Comparison of ENCODE assay signal across 1 cellular context in genomic region chr6:85078071-85078470, GRCh38.
TF ChIP-seq lines count a peak whose summit lies in the region.

No MANE protein-coding gene starts in this region.

TF ChIP-seq in HEK293, 187 proteins besides CTCF, POLR2A, EP300 and RAD21 (continued from another document and continues in another):
- TF ChIP-seq ZNF513 (tag by site-specific recombination; IDR thresholded peaks at IDR 0.05) (peak; percentile 37; the same call in 1 of the 2 replicates), EGR2 (tag by site-specific recombination; IDR thresholded peaks at IDR 0.05; ENCODE audit: low read depth) (no peak), OSR2 (tag by site-specific recombination; IDR thresholded peaks at IDR 0.05) (peak; percentile 72; the same call in 1 of the 2 replicates), ZNF223 (tag by site-specific recombination; IDR thresholded peaks at IDR 0.05) (peak; percentile 82), ZFP41 (tag by site-specific recombination; IDR thresholded peaks at IDR 0.05; ENCODE audit: borderline replicate concordance) (no peak), ZNF362 (tag by site-specific recombination; IDR thresholded peaks at IDR 0.05) (no peak), ZBTB20 (tag by site-specific recombination; IDR thresholded peaks at IDR 0.05) (peak; percentile 47; the same call in 1 of the 2 replicates), REPIN1 (tag by site-specific recombination; IDR thresholded peaks at IDR 0.05; ENCODE audit: low read depth) (no peak), ZNF76 (tag by site-specific recombination; IDR thresholded peaks at IDR 0.05; ENCODE audit: borderline replicate concordance, low read depth) (no peak), PBX3 (CRISPR knock-in tag; IDR thresholded peaks at IDR 0.05) (no peak), ZNF623 (tag by site-specific recombination; IDR thresholded peaks at IDR 0.05) (no peak), ZFHX2 (tag by site-specific recombination; conservative IDR thresholded peaks at IDR 0.05) (no peak), ZNF830 (tag by site-specific recombination; IDR thresholded peaks at IDR 0.05; ENCODE audit: low read depth) (no peak), ZNF658 (tag by site-specific recombination; IDR thresholded peaks at IDR 0.05) (no peak), ZNF521 (tag by site-specific recombination; IDR thresholded peaks at IDR 0.05) (no peak), REST (tag by site-specific recombination; IDR thresholded peaks at IDR 0.05) (no peak), ZNF133 (tag by site-specific recombination; IDR thresholded peaks at IDR 0.05) (no peak), ZNF366 (tag by site-specific recombination; conservative IDR thresholded peaks at IDR 0.05) (peak; percentile 41), SP3 (tag by site-specific recombination; IDR thresholded peaks at IDR 0.05) (no peak), ZNF146 (tag by site-specific recombination; IDR thresholded peaks at IDR 0.05) (peak; percentile 10; the same call in 1 of the 2 replicates), ZNF280C (tag by site-specific recombination; IDR thresholded peaks at IDR 0.05) (no peak), KLF7 (tag by site-specific recombination; IDR thresholded peaks at IDR 0.05; ENCODE audit: borderline replicate concordance) (no peak), IKZF3 (tag by site-specific recombination; IDR thresholded peaks at IDR 0.05) (peak; percentile 81), ZNF416 (tag by site-specific recombination; IDR thresholded peaks at IDR 0.05) (no peak), ZNF785 (tag by site-specific recombination; IDR thresholded peaks at IDR 0.05) (no peak), FEZF1 (tag by site-specific recombination; IDR thresholded peaks at IDR 0.05) (0 out of 2 replicates have a peak, but pooled peaks have one; percentile 9), RBAK (tag by site-specific recombination; IDR thresholded peaks at IDR 0.05) (no peak), PRDM4 (tag by site-specific recombination; IDR thresholded peaks at IDR 0.05) (peak; percentile 85), ZNF24 (tag by site-specific recombination; IDR thresholded peaks at IDR 0.05) (peak; percentile 80; the same call in 1 of the 2 replicates), ZNF639 (tag by site-specific recombination; IDR thresholded peaks at IDR 0.05) (0 out of 2 replicates have a peak, but pooled peaks have one; percentile 56), ZNF10 (tag by site-specific recombination; IDR thresholded peaks at IDR 0.05) (no peak), BCL11B (tag by site-specific recombination; IDR thresholded peaks at IDR 0.05; ENCODE audit: low read depth) (no peak), OVOL3 (tag by site-specific recombination; IDR thresholded peaks at IDR 0.05) (0 out of 2 replicates have a peak, but pooled peaks have one; percentile 50), ZNF692 (tag by site-specific recombination; IDR thresholded peaks at IDR 0.05) (0 out of 2 replicates have a peak, but pooled peaks have one; percentile 43), SALL2 (tag by site-specific recombination; IDR thresholded peaks at IDR 0.05; ENCODE audit: borderline replicate concordance) (no peak), ZNF26 (tag by site-specific recombination; IDR thresholded peaks at IDR 0.05) (no peak), ZNF112 (tag by site-specific recombination; IDR thresholded peaks at IDR 0.05) (no peak), ZBTB26 (tag by site-specific recombination; optimal IDR thresholded peaks at IDR 0.05) (no peak), ZNF426 (tag by site-specific recombination; IDR thresholded peaks at IDR 0.05) (no peak), ZNF664 (tag by site-specific recombination; IDR thresholded peaks at IDR 0.05) (no peak), ZNF629 (tag by site-specific recombination; IDR thresholded peaks at IDR 0.05) (peak; percentile 80)
